Comparison of ENCODE assay signal across 1 cellular context in genomic region chr4:16225996-16226815, GRCh38.
A peak's percentile ranks its signal among the peaks of the same experiment; 100 is the strongest.
TF ChIP-seq lines count a peak whose summit lies in the region.

TSS of gene TAPT1 (minus strand) at chr4:16226471. CDS start at chr4:16226457, 14 bp downstream.

TF ChIP-seq in SK-N-SH, 30 proteins besides CTCF, POLR2A, EP300 and RAD21 (continued from another document):
- TF ChIP-seq POLR2AphosphoS5 (IDR thresholded peaks at IDR 0.05; ENCODE audit: low read depth, low read length) (peak; percentile 44; the same call in 1 of the 2 replicates), TCF12 (IDR thresholded peaks at IDR 0.05) (no peak), NRF1 (IDR thresholded peaks at IDR 0.05; ENCODE audit: low read depth, low read length) (no peak), GATA2 (CRISPR knock-in tag; IDR thresholded peaks at IDR 0.05) (no peak), REST (IDR thresholded peaks at IDR 0.05; ENCODE audit: low read depth, low read length) (0 out of 2 replicates have a peak, but pooled peaks have one; percentile 11), USF2 (IDR thresholded peaks at IDR 0.05; ENCODE audit: borderline replicate concordance, low read depth, low read length) (no peak), FOXJ3 (CRISPR knock-in tag; IDR thresholded peaks at IDR 0.05) (no peak), PBX3 (IDR thresholded peaks at IDR 0.05) (no peak), RFX5 (IDR thresholded peaks at IDR 0.05; ENCODE audit: low read length) (no peak), SIN3A (IDR thresholded peaks at IDR 0.05; ENCODE audit: borderline replicate concordance, low read depth, low read length) (no peak), MXI1 (IDR thresholded peaks at IDR 0.05; ENCODE audit: low read depth, low read length) (peak; percentile 8; the same call in 1 of the 2 replicates)
